26 cellular contexts compared by ENCODE assay signal in genomic region chr11:64016512-64016911, GRCh38. TPM values are rescaled to one million over a fixed set of nuclear protein-coding genes. Genes with fewer than 3 reads are reported as not detected.
DNase-seq lines count a peak whose midpoint lies in the region; TF ChIP-seq lines count a peak whose summit lies in the region.
"Had no signal": no experiment of that assay in that cellular context is flagged by ENCODE, and none has a peak within 500 bp of the region (broad histone marks: within the 10 kb centered on the region; RNA-seq: fewer than 3 reads in every experiment).

No MANE protein-coding gene starts in this region.

- H3K79me2 ChIP-seq in neural progenitor cell (ENCODE audit: low read depth), result no peaks in the 10 kb centered on the region

- no peak overlapping the region for H3K4me3 ChIP-seq in neural progenitor cell
- H3K4me3 ChIP-seq: BLaER1, MG63 had no signal

- H3K4me1 Mint-ChIP-seq in neural progenitor cell (peaks cover 38% of the 10 kb centered on the region), MCF 10A (ENCODE audit: insufficient read depth, unreplicated experiment) (no peaks in the 10 kb centered on the region)
- H3K4me1 Mint-ChIP-seq: CD4-positive, CD25-positive, alpha-beta regulatory T cell had no signal

- POLR2A ChIA-PET in MCF 10A (lab: Yijun Ruan, JAX), result interaction anchor here (0.6 to 2.5 kb wide), 3 partner anchors 10 to 688 kb away, joined by 3 to 11 read pairs (median 3); no protein-coding TSS in a partner anchor

- no peak overlapping the region for H3K4me3 Mint-ChIP-seq in neural progenitor cell
- no peak overlapping the region for H3K4me3 Mint-ChIP-seq in MCF 10A (ENCODE audit: unreplicated experiment)
- H3K4me3 Mint-ChIP-seq: T-helper 1 cell treated with Interleukin-12 subunit alpha and Interleukin-12 subunit beta and Interleukin-4 antibody, amounts not matched to agents 30 μg/mL and 1 μg/mL, for 36 hours had no signal

- DNase-seq in NCI-H1694 treated with DMSO at 0.1 percent for 48 hours (lab: John Stamatoyannopoulos, UW) (peak; percentile 42), NCI-H1694 (lab: John Stamatoyannopoulos, UW) (no peak), NCI-H1105 (lab: John Stamatoyannopoulos, UW) (peak; percentile 45), NCI-H69 (lab: John Stamatoyannopoulos, UW) (peak; percentile 88), neural progenitor cell (ENCODE audit: low spot score) (no peak), activated T-cell treated with anti-CD3 and anti-CD28 coated beads for 4 hours (no peak), MCF 10A (ENCODE audit: unreplicated experiment) (no peak), G401 (ENCODE audit: low spot score) (no peak)
- DNase-seq: CD4-positive, CD25-positive, alpha-beta regulatory T cell; H7; Kasumi-1; MG63; NCI-H1436; NCI-H1930; NCI-H2107; NCI-H345; NCI-H510A treated with DMSO at 0.1 percent for 48 hours; NCI-H82; NK-92 treated with Interleukin-12 subunit alpha and Interleukin-12 subunit beta, amount 100 ng/mL, for 24 hours; PC-3; SK-N-SH; SW 1271 had no signal

- TF ChIP-seq CTCF in neural progenitor cell (IDR thresholded peaks at IDR 0.05) (no peak), MCF 10A (IDR thresholded peaks at IDR 0.05; ENCODE audit: unreplicated experiment) (no peak)

- peaks cover 15% of the 10 kb centered on the region for H4K20me1 ChIP-seq in neural progenitor cell (ENCODE audit: low read depth)

- H3K9me3 ChIP-seq in neural progenitor cell (ENCODE audit: low read depth), result no peaks in the 10 kb centered on the region
- H3K9me3 ChIP-seq: BLaER1, MG63, SK-N-SH had no signal

- peak overlapping the region; percentile 42 for H3K27ac Mint-ChIP-seq in neural progenitor cell
- H3K27ac Mint-ChIP-seq in MCF 10A (ENCODE audit: low read depth, unreplicated experiment), result no peak overlapping the region
- H3K27ac Mint-ChIP-seq: CD4-positive, CD25-positive, alpha-beta regulatory T cell; T-helper 1 cell treated with Interleukin-12 subunit alpha and Interleukin-12 subunit beta and Interleukin-4 antibody, amounts not matched to agents 30 μg/mL and 1 μg/mL, for 36 hours had no signal

- H3K36me3 Mint-ChIP-seq in neural progenitor cell, result no peaks in the 10 kb centered on the region
- H3K36me3 Mint-ChIP-seq in MCF 10A (ENCODE audit: insufficient read depth, unreplicated experiment), result no peaks in the 10 kb centered on the region
- H3K36me3 Mint-ChIP-seq: CD4-positive, CD25-positive, alpha-beta regulatory T cell had no signal

- no peaks in the 10 kb centered on the region for H3K9me3 Mint-ChIP-seq in neural progenitor cell
- no peaks in the 10 kb centered on the region for H3K9me3 Mint-ChIP-seq in MCF 10A (ENCODE audit: unreplicated experiment)
- H3K9me3 Mint-ChIP-seq: T-helper 1 cell treated with Interleukin-12 subunit alpha and Interleukin-12 subunit beta and Interleukin-4 antibody, amounts not matched to agents 30 μg/mL and 1 μg/mL, for 36 hours had no signal

- in situ Hi-C loops in G401 (cut with HindIII; ENCODE audit: low sequenced_read_pairs), result no loop called here

- intact Hi-C loops in MCF 10A (cut with micrococcal nuclease), result no loop called here

- H3K36me3 ChIP-seq in neural progenitor cell, result no peaks in the 10 kb centered on the region
- H3K36me3 ChIP-seq: BLaER1, MG63 had no signal

- CTCF ChIA-PET in MCF 10A (lab: Yijun Ruan, JAX), result interaction anchor here (0.7 to 0.9 kb wide), 2 partner anchors 9 kb away, joined by 3 read pairs; no protein-coding TSS in a partner anchor

- H3K27me3 ChIP-seq in neural progenitor cell, result peaks cover 5% of the 10 kb centered on the region
- H3K27me3 ChIP-seq: BLaER1, MG63 had no signal

- no peaks in the 10 kb centered on the region for H3F3A ChIP-seq in neural progenitor cell (ENCODE audit: low read depth)

- H3K27ac ChIP-seq in neural progenitor cell, result no peak overlapping the region
- H3K27ac ChIP-seq: BLaER1 had no signal

- no peak overlapping the region for H3K4me2 ChIP-seq in neural progenitor cell
- H3K4me2 ChIP-seq: BLaER1, SK-N-SH had no signal

- BruUV-seq in MCF 10A (replicated peaks; lab: Mats Ljungman, UMichigan), result no TSS peak

- H3K4me1 ChIP-seq in neural progenitor cell, result peaks cover 5% of the 10 kb centered on the region

- H3K27me3 Mint-ChIP-seq in neural progenitor cell (ENCODE audit: insufficient read depth, low read depth), result peaks cover 9% of the 10 kb centered on the region
- H3K27me3 Mint-ChIP-seq in MCF 10A (ENCODE audit: insufficient read depth, unreplicated experiment), result no peaks in the 10 kb centered on the region
- H3K27me3 Mint-ChIP-seq: CD4-positive, CD25-positive, alpha-beta regulatory T cell had no signal

- H3K9ac ChIP-seq in neural progenitor cell, result no peak overlapping the region
- H3K9ac ChIP-seq: BLaER1, SK-N-SH had no signal

- H2AFZ ChIP-seq in neural progenitor cell (replicated peaks), result no peak overlapping the region

RNA-seq across cellular contexts. Expression of gene FLRT1, which starts 19.2 kb away (rescaled TPM):
- total RNA-seq in neural progenitor cell (ENCODE audit: low replicate concordance) (0.11 and 0.12 TPM in 2 replicates), MCF 10A (2022) (2.7 and 7.0 TPM in 2 replicates)
- not detected in 2 replicates for total RNA-seq in G401 (2014; rRNA removed; shearing (Covaris generic))
- total RNA-seq: A172; CD4-positive, CD25-positive, alpha-beta regulatory T cell; HT1080; PC-3 had no signal

RNA-seq across cellular contexts. Expression of gene OTUB1, which starts 30.3 kb away (rescaled TPM):
- total RNA-seq in neural progenitor cell (ENCODE audit: low replicate concordance) (51.3 and 84.8 TPM in 2 replicates), MCF 10A (2022) (50.9 and 56.0 TPM in 2 replicates)
- 123 and 143 TPM in 2 replicates for total RNA-seq in G401 (2014; rRNA removed; shearing (Covaris generic))

RNA-seq across cellular contexts. Expression of gene COX8A, which starts 42.1 kb away (rescaled TPM):
- total RNA-seq in neural progenitor cell (ENCODE audit: low replicate concordance) (86.0 and 337 TPM in 2 replicates), MCF 10A (2022) (461 and 466 TPM in 2 replicates)
- total RNA-seq in G401 (2014; rRNA removed; shearing (Covaris generic)), result 499 and 536 TPM in 2 replicates

Comparison
In these comparisons a context has a peak if more than half of its experiments do, and no peak if none do; other contexts are left out.
1. DNase-seq: peak in NCI-H1694 treated with DMSO at 0.1 percent for 48 hours (single experiment), NCI-H1105 (single experiment) and NCI-H69 (single experiment); none in NCI-H1694 (single experiment), neural progenitor cell (single experiment), activated T-cell treated with anti-CD3 and anti-CD28 coated beads for 4 hours (single experiment), MCF 10A (single experiment) and G401 (single experiment).